ENCODE assay signal across 10 cellular contexts in the genomic region with DNA sequence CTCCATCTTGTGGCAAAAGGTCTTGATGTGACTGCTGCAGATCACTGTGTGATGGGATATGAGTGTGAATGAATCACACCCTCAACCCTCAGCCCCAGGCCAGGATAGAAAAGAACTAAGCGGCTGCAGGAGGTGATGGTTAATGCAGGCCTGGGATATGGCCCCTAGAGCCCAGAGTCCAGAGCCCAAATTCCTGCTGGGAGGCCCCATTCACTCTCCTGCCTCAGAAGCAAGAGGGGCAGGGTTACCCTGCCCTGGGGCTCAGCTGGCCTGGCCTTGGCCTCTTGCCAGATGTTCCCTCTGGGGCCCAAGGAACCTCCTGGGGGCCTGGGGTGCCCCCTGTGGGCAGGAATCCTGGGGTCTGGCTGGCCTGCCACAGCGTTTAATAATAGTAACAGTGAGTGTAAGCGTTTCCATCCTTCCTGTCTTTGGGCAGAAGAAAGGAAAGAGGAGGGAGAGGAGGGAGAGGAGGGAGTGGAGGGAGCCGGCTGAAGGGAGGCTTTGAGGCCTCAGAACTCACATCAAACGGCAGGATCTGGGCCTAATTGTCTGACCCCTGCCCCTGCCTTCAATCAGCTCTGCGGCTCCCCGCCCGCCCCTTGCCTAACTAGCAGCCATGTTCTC. TPM values are rescaled to one million over a fixed set of nuclear protein-coding genes. Genes with fewer than 3 reads are reported as not detected.
DNase-seq lines count a peak whose midpoint lies in the region; FAIRE-seq and TF ChIP-seq lines count a peak whose summit lies in the region.
"Had no signal": no experiment of that assay in that cellular context is flagged by ENCODE, and none has a peak within 500 bp of the region (broad histone marks: within the 10 kb centered on the region; RNA-seq: fewer than 3 reads in every experiment).

No MANE protein-coding gene starts in this region.

- no peak overlapping the region for H2AK5ac ChIP-seq in H1 (ENCODE audit: low read depth, low read length)

- no peak for DNase-seq in AG04449 (ENCODE audit: low read depth, low spot score)
- peak; percentile 19 for DNase-seq in KBM-7
- DNase-seq in H1 (ENCODE audit: low read depth in 1 of 2, low spot score in 2 of 2), result peak; percentile 38 to 63
- no peak for DNase-seq in NCI-H1092 (lab: John Stamatoyannopoulos, UW)
- no peak for DNase-seq in T1000 (lab: John Stamatoyannopoulos, UW)
- no peak for DNase-seq in SIG-M5 (lab: John Stamatoyannopoulos, UW)
- DNase-seq in mucosa of gallbladder (ENCODE audit: low spot score), result no peak
- DNase-seq: DMS79 had no signal

- no peak overlapping the region for H3K23ac ChIP-seq in H1 (ENCODE audit: insufficient read length)

- no peak overlapping the region for H4K5ac ChIP-seq in H1 (ENCODE audit: insufficient read length, low read depth, low read length)

- CTCF ChIA-PET in AG04449 (lab: Yijun Ruan, JAX) (interaction anchor here (0.7 to 9.7 kb wide), 18 partner anchors 9 to 234 kb away, joined by 3 to 167 read pairs (median 6); a partner anchor contains a TSS), H1 (lab: Charles Lee; ENCODE audit: partially characterized antibody) (interaction anchor here (0.6 to 9.5 kb wide), 27 partner anchors 9 to 413 kb away, joined by 3 to 191 read pairs (median 4); a partner anchor contains a TSS)

- H3K4me3 ChIP-seq in AG04449 (ENCODE audit: low read depth, low read length), result no peak overlapping the region
- H3K4me3 ChIP-seq in H1 (ENCODE audit: extremely low read depth in 1 of 4, insufficient read depth in 2 of 4, low read depth in 3 of 4, low read length in 4 of 4), result no peak overlapping the region
- no peak overlapping the region for H3K4me3 ChIP-seq in muscle layer of colon (ENCODE audit: low read depth in 1 of 2, low read length in 2 of 2)
- H3K4me3 ChIP-seq: SJSA1 had no signal

- H3K4me1 ChIP-seq in H1 (replicated peaks in 1 of 4; ENCODE audit: control insufficient read depth in 3 of 4, insufficient read depth in 4 of 4, low read length in 3 of 4) (peaks cover 0 to 26% (median 15%) of the 10 kb centered on the region in 4 experiments; a peak in 6 of 7 replicates), muscle layer of colon (ENCODE audit: insufficient read depth, low read length) (peaks cover 43% of the 10 kb centered on the region)

- H3K9me3 ChIP-seq in H1 (ENCODE audit: insufficient read depth in 2 of 2, low read depth in 1 of 2, low read length in 1 of 2) (no peaks in the 10 kb centered on the region), muscle layer of colon (ENCODE audit: low read length) (no peaks in the 10 kb centered on the region)
- H3K9me3 ChIP-seq: SJSA1 had no signal

- no peaks in the 10 kb centered on the region; the same call in 1 of the 2 replicates for H3K23me2 ChIP-seq in H1 (ENCODE audit: low read depth, low read length)

- no peak for TF ChIP-seq POLR2A in H1 (IDR thresholded peaks at IDR 0.05; ENCODE audit: control extremely low read depth in 1 of 2, low read depth in 2 of 2, low read length in 2 of 2)

- no peak overlapping the region for H4K91ac ChIP-seq in H1 (replicated peaks; ENCODE audit: insufficient read length, low read length)

- TF ChIP-seq CTCF in AG04449 (IDR thresholded peaks at IDR 0.05; ENCODE audit: insufficient read depth, low read length, missing control alignments) (peak; percentile 55), H1 (IDR thresholded peaks at IDR 0.05; ENCODE audit: control extremely low read depth in 1 of 3, insufficient read depth in 1 of 3, low read depth in 1 of 3, low read length in 3 of 3) (peak in 2 of 3 experiments; percentile 22 to 24; a peak in 3 of 4 replicates)

- no peak for FAIRE-seq in H1 (lab: Jason Lieb, UNC)

- no peak overlapping the region for H3K56ac ChIP-seq in H1 (replicated peaks; ENCODE audit: insufficient read length, low read depth, low read length)

- peak overlapping the region in 1 of 2 experiments; percentile 6; a peak in 1 of 4 replicates for H3K4me2 ChIP-seq in H1 (ENCODE audit: insufficient read depth in 1 of 2, low read depth in 2 of 2, low read length in 2 of 2)

- TF ChIP-seq RAD21 in H1 (IDR thresholded peaks at IDR 0.05 in 1 of 2, conservative IDR thresholded peaks at IDR 0.05 in 1 of 2; ENCODE audit: low read depth in 2 of 2, low read length in 2 of 2), result no peak

- peak overlapping the region; percentile 75; the same call in 1 of the 2 replicates for H2BK5ac ChIP-seq in H1 (ENCODE audit: low read depth, low read length)

- no peak overlapping the region for H3K4ac ChIP-seq in H1 (replicated peaks; ENCODE audit: insufficient read length, low read depth, low read length)

- H2BK120ac ChIP-seq in H1 (replicated peaks; ENCODE audit: low read depth, low read length), result no peak overlapping the region

- no peaks in the 10 kb centered on the region for H3K27me3 ChIP-seq in H1 (replicated peaks in 1 of 4; ENCODE audit: control insufficient read depth in 3 of 4, extremely low read depth in 1 of 4, insufficient read depth in 3 of 4, low read length in 3 of 4)
- H3K27me3 ChIP-seq in muscle layer of colon (ENCODE audit: control insufficient read depth in 1 of 2, insufficient read depth in 2 of 2, low read length in 2 of 2), result no peaks in the 10 kb centered on the region
- H3K27me3 ChIP-seq: SJSA1 had no signal

- H3K79me2 ChIP-seq in H1 (ENCODE audit: control insufficient read depth in 1 of 2, insufficient read depth in 2 of 2, low read length in 2 of 2), result no peaks in the 10 kb centered on the region

- H3K36me3 ChIP-seq in H1 (ENCODE audit: control insufficient read depth in 2 of 4, insufficient read depth in 4 of 4, low read length in 3 of 4), result peaks cover 0 to 5% (median 1%) of the 10 kb centered on the region in 4 experiments; a peak in 1 of 8 replicates
- H3K36me3 ChIP-seq in muscle layer of colon (ENCODE audit: insufficient read depth, low read length), result peaks cover 12% of the 10 kb centered on the region
- H3K36me3 ChIP-seq: SJSA1 had no signal

- WGBS in H1 (ENCODE audit: extremely low coverage in 1 of 2, insufficient coverage in 1 of 2, insufficient read length in 1 of 2, insufficient replicate concordance in 2 of 2, low coverage in 1 of 2, low lambda C conversion rate in 2 of 2, missing lambda C conversion rate in 1 of 2), 2 experiments, result 63% methylated on average over 8 of the region's 8 CpGs; no CpG with 5 or more reads in 1 of the 2 experiments

- H3K9ac ChIP-seq in H1 (replicated peaks in 1 of 4; ENCODE audit: extremely low read depth in 1 of 4, low read depth in 3 of 4, low read length in 3 of 4), result no peak overlapping the region
- no peak overlapping the region for H3K9ac ChIP-seq in muscle layer of colon (ENCODE audit: low read length)

- H4K20me1 ChIP-seq in H1 (replicated peaks in 1 of 2; ENCODE audit: control insufficient read depth in 1 of 2, insufficient read depth in 2 of 2, low read length in 2 of 2), result peaks cover 0 to 3% of the 10 kb centered on the region in 2 experiments

- H3K27ac ChIP-seq in H1 (ENCODE audit: low read depth, low read length) (no peak overlapping the region), muscle layer of colon (ENCODE audit: low read depth, low read length) (peak overlapping the region; percentile 86)
- H3K27ac ChIP-seq: SJSA1 had no signal

- H3K18ac ChIP-seq in H1 (ENCODE audit: extremely low read depth, low read length), result no peak overlapping the region; the same call in 1 of the 2 replicates

- no peaks in the 10 kb centered on the region for H3K79me1 ChIP-seq in H1 (ENCODE audit: low read depth, low read length)

- no peak overlapping the region for H2BK15ac ChIP-seq in H1 (ENCODE audit: low read length)

- no peak overlapping the region for H2BK12ac ChIP-seq in H1 (ENCODE audit: low read depth, low read length)

- H4K8ac ChIP-seq in H1 (ENCODE audit: extremely low read depth, insufficient read depth, low read length), result no peak overlapping the region; the same call in 1 of the 2 replicates

- in situ Hi-C loops in KBM-7 (cut with MboI; ENCODE audit: low pct_unique_long_range_greater_than_20kb, low sequenced_read_pairs), result no loop called here

- no peak for TF ChIP-seq EP300 in H1 (IDR thresholded peaks at IDR 0.05; ENCODE audit: borderline replicate concordance in 1 of 2, low read depth in 2 of 2, low read length in 2 of 2)

- H2BK20ac ChIP-seq in H1 (ENCODE audit: low read length), result no peak overlapping the region

- H3K14ac ChIP-seq in H1 (ENCODE audit: insufficient read length), result no peak overlapping the region

- POLR2A ChIA-PET in AG04449 (lab: Yijun Ruan, JAX), result no interaction called here
- POLR2A ChIA-PET in H1 (lab: Charles Lee; ENCODE audit: partially characterized antibody), result interaction anchor here (0.8 to 3.3 kb wide), 3 partner anchors 13 to 411 kb away, joined by 3 to 11 read pairs (median 6); no protein-coding TSS in a partner anchor

- no peak overlapping the region for H2AFZ ChIP-seq in H1 (ENCODE audit: low read length)

TF ChIP-seq in H1, 55 proteins besides CTCF, POLR2A, EP300 and RAD21:
- TF ChIP-seq TEAD4 (IDR thresholded peaks at IDR 0.05; ENCODE audit: low read depth, low read length), result peak; percentile 61
- TF ChIP-seq EGR1 (IDR thresholded peaks at IDR 0.05; ENCODE audit: borderline replicate concordance, low read depth, low read length), result no peak

RNA-seq across cellular contexts. Expression of a gene that starts 26.2 kb away (rescaled TPM):
- 36.4 and 37.6 TPM in 2 replicates for total RNA-seq in H1 (2021; fragmentation: NEBNext Ultra II Directional; extraction: Animal tissue kit (Norgen Biotek cat#: 25700))
- polyA plus RNA-seq in H1 (2011; rRNA removed), result 42.4 and 61.1 TPM in 2 replicates
- polyA plus RNA-seq in H1 (2011; cell fraction: cytosol; rRNA removed), result 66.1 TPM
- 110 TPM for polyA plus RNA-seq in H1 (2011; cell fraction: nucleus; rRNA removed)
- polyA plus RNA-seq in H1 (2012, experiment 1 of 2), result 29.9 to 41.3 TPM (median 40.0 TPM) in 4 replicates
- 25.9 TPM for polyA plus RNA-seq in H1 (2012, experiment 2 of 2)
- 27.0 TPM for polyA plus RNA-seq in H1 (2013, experiment 1 of 2)
- polyA plus RNA-seq in H1 (2013, experiment 2 of 2), result 22.2 TPM
- 51.1 and 65.7 TPM in 2 replicates for polyA minus RNA-seq in H1 (2011; rRNA and poly(A)+ RNA removed)
- 33.0 TPM for polyA minus RNA-seq in H1 (2011; cell fraction: cytosol; rRNA and poly(A)+ RNA removed)
- 42.7 TPM for polyA minus RNA-seq in H1 (2011; cell fraction: nucleus; rRNA and poly(A)+ RNA removed)
- total RNA-seq in mucosa of gallbladder, result 45.8 TPM

Comparison
In these comparisons a context has a peak if more than half of its experiments do, and no peak if none do; other contexts are left out.
1. DNase-seq: peak in KBM-7 (single experiment) and H1 (2 of 2); none in AG04449 (single experiment), NCI-H1092 (single experiment), T1000 (single experiment), SIG-M5 (single experiment) and mucosa of gallbladder (single experiment).